ENCODE assay signal across 11 cellular contexts in the genomic region with DNA sequence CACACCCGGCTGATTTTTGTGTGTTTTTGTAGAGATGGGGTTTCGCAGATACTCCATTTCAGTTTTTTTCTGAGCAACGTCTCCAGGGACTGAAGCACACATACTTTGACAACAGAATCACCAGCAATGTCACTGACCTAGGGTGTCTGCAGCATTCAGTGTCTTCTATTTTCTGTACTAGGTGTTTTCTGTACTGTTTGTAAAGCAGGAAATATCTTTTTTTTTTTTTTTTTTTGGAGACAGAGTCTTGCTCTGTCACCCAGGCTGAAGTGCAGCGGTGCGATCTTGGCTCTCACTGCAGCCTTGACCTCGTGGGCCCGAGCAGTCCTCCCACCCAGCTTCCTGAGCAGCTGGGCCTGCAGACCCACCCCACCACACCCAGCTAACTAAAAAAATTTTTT. TPM values are rescaled to one million over a fixed set of nuclear protein-coding genes. Genes with fewer than 3 reads are reported as not detected.
A peak's percentile ranks its signal among the peaks of the same experiment; 100 is the strongest.
DNase-seq lines count a peak whose midpoint lies in the region; ATAC-seq and TF ChIP-seq lines count a peak whose summit lies in the region.
"Had no signal": no experiment of that assay in that cellular context is flagged by ENCODE, and none has a peak within 500 bp of the region (broad histone marks: within the 10 kb centered on the region; RNA-seq: fewer than 3 reads in every experiment).

No MANE protein-coding gene starts in this region.

- H2BK12ac ChIP-seq in mesenchymal stem cell (ENCODE audit: low read length in 2 of 2), result no peak overlapping the region

- ATAC-seq in GM21528 (IDR thresholded peaks at IDR 0.05; ENCODE audit: low FRiP score, unreplicated experiment), result peak; percentile 43
- ATAC-seq in activated CD8-positive, alpha-beta T cell treated with anti-CD3 and anti-CD28 coated beads for 36 hours, result peak; percentile 50
- ATAC-seq in GM18519 (IDR thresholded peaks at IDR 0.05; ENCODE audit: low FRiP score, unreplicated experiment), result no peak
- ATAC-seq: PC-3 had no signal

- no peak overlapping the region for H2AFZ ChIP-seq in mesenchymal stem cell (ENCODE audit: low read depth, low read length)
- H2AFZ ChIP-seq: parathyroid adenoma had no signal

- no peak overlapping the region for H2BK120ac ChIP-seq in mesenchymal stem cell (ENCODE audit: low read depth, low read length)

- H4K8ac ChIP-seq in mesenchymal stem cell (ENCODE audit: low read length), result no peak overlapping the region

- H2AK5ac ChIP-seq in mesenchymal stem cell (ENCODE audit: low read length, severe bottlenecking), result no peak overlapping the region

- H3K9ac ChIP-seq in mesenchymal stem cell (ENCODE audit: low read length), result peak overlapping the region; percentile 36
- H3K9ac ChIP-seq: parathyroid adenoma had no signal

- H3K9me3 Mint-ChIP-seq in activated CD8-positive, alpha-beta T cell treated with anti-CD3 and anti-CD28 coated beads for 36 hours, result no peaks in the 10 kb centered on the region
- H3K9me3 Mint-ChIP-seq: dendritic cell treated with granulocyte-macrophage colony-stimulating factor and Interleukin-4, amounts not matched to agents 40 ng/mL and 50 ng/mL, for 4 days had no signal

- no peak overlapping the region for H3K4ac ChIP-seq in mesenchymal stem cell (ENCODE audit: low read depth in 1 of 2, low read length in 2 of 2)

- CTCF ChIA-PET in activated CD8-positive, alpha-beta T cell treated with anti-CD3 and anti-CD28 coated beads for 36 hours (lab: Charles Lee), result interaction anchor here (1.5 kb wide), 1 partner anchor 12 kb away, joined by 3 read pairs; no protein-coding TSS in a partner anchor

- peak overlapping the region; percentile 79 for H3K27ac Mint-ChIP-seq in activated CD8-positive, alpha-beta T cell treated with anti-CD3 and anti-CD28 coated beads for 36 hours
- H3K27ac Mint-ChIP-seq: dendritic cell treated with granulocyte-macrophage colony-stimulating factor and Interleukin-4, amounts not matched to agents 40 ng/mL and 50 ng/mL, for 4 days had no signal

- no peak overlapping the region for H3K14ac ChIP-seq in mesenchymal stem cell (ENCODE audit: low read length in 2 of 2)

- 58% methylated on average over 5 of the region's 7 CpGs for WGBS in mesenchymal stem cell

- H3K4me1 ChIP-seq in mesenchymal stem cell (ENCODE audit: control insufficient read depth, insufficient read depth, low read depth, low read length), result peaks cover 6% of the 10 kb centered on the region
- H3K4me1 ChIP-seq: parathyroid adenoma had no signal

- intact Hi-C loops in activated CD8-positive, alpha-beta T cell treated with anti-CD3 and anti-CD28 coated beads for 36 hours (cut with micrococcal nuclease), result no loop called here

- no peaks in the 10 kb centered on the region for H3K79me1 ChIP-seq in mesenchymal stem cell (replicated peaks; ENCODE audit: low read length, poor library complexity, severe bottlenecking)

- H3K4me3 Mint-ChIP-seq in activated CD8-positive, alpha-beta T cell treated with anti-CD3 and anti-CD28 coated beads for 36 hours, result peak overlapping the region; percentile 54
- H3K4me3 Mint-ChIP-seq: dendritic cell treated with granulocyte-macrophage colony-stimulating factor and Interleukin-4, amounts not matched to agents 40 ng/mL and 50 ng/mL, for 4 days had no signal

- no peak for TF ChIP-seq CTCF in GM10266 (IDR thresholded peaks at IDR 0.05; ENCODE audit: control insufficient read depth, insufficient read depth, low read depth, missing control alignments)
- TF ChIP-seq CTCF in activated CD8-positive, alpha-beta T cell treated with anti-CD3 and anti-CD28 coated beads for 36 hours (IDR thresholded peaks at IDR 0.05), result no peak

- peaks cover 11% of the 10 kb centered on the region for H3K36me3 Mint-ChIP-seq in activated CD8-positive, alpha-beta T cell treated with anti-CD3 and anti-CD28 coated beads for 36 hours (ENCODE audit: low read depth)

- POLR2A ChIA-PET in activated CD8-positive, alpha-beta T cell treated with anti-CD3 and anti-CD28 coated beads for 36 hours (lab: Charles Lee), result interaction anchor here (1.2 kb wide), 1 partner anchor 11 kb away, joined by 3 read pairs; no protein-coding TSS in a partner anchor

- H3K18ac ChIP-seq in mesenchymal stem cell (ENCODE audit: low read depth in 1 of 2, low read length in 2 of 2), result no peak overlapping the region

- no peak overlapping the region for H3K4me3 ChIP-seq in mesenchymal stem cell (ENCODE audit: insufficient read depth in 1 of 2, low read depth in 1 of 2, low read length in 2 of 2)

- peaks cover 67% of the 10 kb centered on the region for H3K4me1 Mint-ChIP-seq in activated CD8-positive, alpha-beta T cell treated with anti-CD3 and anti-CD28 coated beads for 36 hours (ENCODE audit: low read depth)

- peaks cover 12 to 19% of the 10 kb centered on the region in 2 experiments for H3K36me3 ChIP-seq in mesenchymal stem cell (ENCODE audit: control insufficient read depth in 1 of 2, insufficient read depth in 2 of 2, low read depth in 1 of 2, low read length in 2 of 2)

- no peak overlapping the region for H2BK5ac ChIP-seq in mesenchymal stem cell (ENCODE audit: low read depth, low read length, poor library complexity, severe bottlenecking)

- H4K91ac ChIP-seq in mesenchymal stem cell (ENCODE audit: low read length), result no peak overlapping the region

- H3K9me3 ChIP-seq in mesenchymal stem cell (ENCODE audit: control insufficient read depth, low read length), result no peaks in the 10 kb centered on the region

- H3K27me3 ChIP-seq in mesenchymal stem cell (ENCODE audit: control insufficient read depth in 1 of 2, insufficient read depth in 1 of 2, low read length in 2 of 2), result no peaks in the 10 kb centered on the region

- no peak overlapping the region for H2BK15ac ChIP-seq in mesenchymal stem cell (ENCODE audit: low read depth, poor library complexity, severe bottlenecking)

- no peak overlapping the region for H3K4me2 ChIP-seq in mesenchymal stem cell (ENCODE audit: low read length, poor library complexity, severe bottlenecking)

- H3K27me3 Mint-ChIP-seq in activated CD8-positive, alpha-beta T cell treated with anti-CD3 and anti-CD28 coated beads for 36 hours, result no peaks in the 10 kb centered on the region
- H3K27me3 Mint-ChIP-seq: dendritic cell treated with granulocyte-macrophage colony-stimulating factor and Interleukin-4, amounts not matched to agents 40 ng/mL and 50 ng/mL, for 4 days had no signal

- H3K23ac ChIP-seq in mesenchymal stem cell (ENCODE audit: low read length in 2 of 2), result no peak overlapping the region

- no peak overlapping the region for H3K27ac ChIP-seq in mesenchymal stem cell (ENCODE audit: low read length, poor library complexity, severe bottlenecking)
- H3K27ac ChIP-seq: parathyroid adenoma had no signal

- peak; percentile 28 for DNase-seq in GM10266 (ENCODE audit: extremely low spot score)
- no peak for DNase-seq in activated CD8-positive, alpha-beta T cell treated with anti-CD3 and anti-CD28 coated beads for 36 hours
- DNase-seq in mesenchymal stem cell, result no peak
- no peak for DNase-seq in hypothalamus (lab: John Stamatoyannopoulos, UW)
- no peak for DNase-seq in NOMO-1 (lab: John Stamatoyannopoulos, UW; ENCODE audit: unreplicated experiment in 2 of 2)
- no peak for DNase-seq in cortex of kidney (lab: John Stamatoyannopoulos, UW)
- DNase-seq: PC-3 had no signal

RNA-seq across cellular contexts. Expression of a gene that starts 8.8 kb away (rescaled TPM):
- 100 to 1,000 TPM; 149 to 154 TPM for total RNA-seq in activated CD8-positive, alpha-beta T cell treated with anti-CD3 and anti-CD28 coated beads for 36 hours
- polyA plus RNA-seq in mesenchymal stem cell (2013, experiment 1 of 2), result 336 TPM
- 331 TPM for polyA plus RNA-seq in mesenchymal stem cell (2013, experiment 2 of 2)

RNA-seq across cellular contexts. Expression of a gene that starts 59.6 kb away (rescaled TPM):
- 10 to 100 TPM; 54.8 to 59.0 TPM for total RNA-seq in activated CD8-positive, alpha-beta T cell treated with anti-CD3 and anti-CD28 coated beads for 36 hours
- 25.7 TPM for polyA plus RNA-seq in mesenchymal stem cell (2013, experiment 1 of 2)
- 26.3 TPM for polyA plus RNA-seq in mesenchymal stem cell (2013, experiment 2 of 2)
